Comparison of ENCODE assay signal across 13 cellular contexts in genomic region chr13:102091231-102091630, GRCh38.
DNase-seq lines count a peak whose midpoint lies in the region; FAIRE-seq and TF ChIP-seq lines count a peak whose summit lies in the region.
"Had no signal": no experiment of that assay in that cellular context is flagged by ENCODE, and none has a peak within 500 bp of the region (broad histone marks: within the 10 kb centered on the region; RNA-seq: fewer than 3 reads in every experiment).

No MANE protein-coding gene starts in this region.

- H3K27ac ChIP-seq in Karpas-422 (ENCODE audit: low read length): no peak overlapping the region
- no peak overlapping the region for H3K27ac ChIP-seq in stomach
- H3K27ac ChIP-seq: parathyroid adenoma, PC-9 had no signal

- in situ Hi-C loops in astrocyte of the cerebellum (cut with HindIII; ENCODE audit: low sequenced_read_pairs) (no loop called here), G401 (cut with HindIII; ENCODE audit: low sequenced_read_pairs) (no loop called here)

- no peaks in the 10 kb centered on the region for H4K20me1 ChIP-seq in Karpas-422 (ENCODE audit: insufficient read depth, low read depth, low read length)

- no peak for FAIRE-seq in D721Med (lab: Jason Lieb, UNC)

- H3K9me3 ChIP-seq in Karpas-422 (ENCODE audit: low read length) (no peaks in the 10 kb centered on the region), stomach (no peaks in the 10 kb centered on the region)

- no peak for TF ChIP-seq POLR2A in stomach (IDR thresholded peaks at IDR 0.05)

- H2AFZ ChIP-seq in Karpas-422 (ENCODE audit: low read length): no peak overlapping the region
- H2AFZ ChIP-seq: parathyroid adenoma, PC-9 had no signal

- H3K36me3 ChIP-seq in Karpas-422 (ENCODE audit: insufficient read depth, low read length) (no peaks in the 10 kb centered on the region), stomach (no peaks in the 10 kb centered on the region)

- H3K27me3 ChIP-seq in Karpas-422 (ENCODE audit: low read length) (no peaks in the 10 kb centered on the region), stomach (no peaks in the 10 kb centered on the region)

- H3K9me2 ChIP-seq in Karpas-422 (replicated peaks; ENCODE audit: insufficient read depth, low read length): no peaks in the 10 kb centered on the region

- intact Hi-C loops in stomach (cut with DNase I; ENCODE audit: low total_unique reads): no loop called here

- H3K4me3 ChIP-seq in Karpas-422 (ENCODE audit: low read length) (no peak overlapping the region), astrocyte of the cerebellum (ENCODE audit: low read depth, low read length) (no peak overlapping the region), stomach (no peak overlapping the region)
- H3K4me3 ChIP-seq: PC-9 had no signal

- DNase-seq in D721Med (ENCODE audit: insufficient read length, low spot score) (no peak), Karpas-422 (peak; percentile 54), astrocyte of the cerebellum (ENCODE audit: low read depth) (no peak), left kidney (ENCODE audit: low read depth, low spot score) (peak; percentile 8), NK-92 (lab: John Stamatoyannopoulos, UW; ENCODE audit: unreplicated experiment) (no peak), NCI-H1092 treated with DMSO at 0.1 percent for 48 hours (lab: John Stamatoyannopoulos, UW) (no peak), stomach (no peak), G401 (ENCODE audit: low spot score) (no peak)
- DNase-seq: activated naive CD4-positive, alpha-beta T cell treated with Interleukin-2 at 50 U/mL for 16 hours; DMS153; effector CD4-positive, alpha-beta T cell; PC-9 had no signal

- TF ChIP-seq CTCF in D721Med (IDR thresholded peaks at IDR 0.05; ENCODE audit: insufficient read depth, missing control alignments) (peak; percentile 22), astrocyte of the cerebellum (IDR thresholded peaks at IDR 0.05; ENCODE audit: low read depth, low read length, missing control alignments) (peak; percentile 34), stomach (IDR thresholded peaks at IDR 0.05) (peak in 1 of 7 experiments; percentile 9)

- no peak for TF ChIP-seq EP300 in stomach (IDR thresholded peaks at IDR 0.05)

- H3K4me2 ChIP-seq in Karpas-422 (ENCODE audit: low read depth, low read length, poor library complexity, severe bottlenecking): no peak overlapping the region
- H3K4me2 ChIP-seq: PC-9 had no signal

- H3K4me1 ChIP-seq in Karpas-422 (ENCODE audit: low read length) (no peaks in the 10 kb centered on the region), stomach (no peaks in the 10 kb centered on the region)
- H3K4me1 ChIP-seq: parathyroid adenoma had no signal

- no peak overlapping the region for H3K9ac ChIP-seq in Karpas-422 (ENCODE audit: low read length)
- H3K9ac ChIP-seq: parathyroid adenoma had no signal

- 36 to 58% (median 42%) methylated on average over 3 of the region's 3 CpGs for WGBS in stomach, 5 donors

- H3K79me2 ChIP-seq in Karpas-422 (ENCODE audit: low read length): no peaks in the 10 kb centered on the region
- H3K79me2 ChIP-seq: parathyroid adenoma had no signal

Comparison
In these comparisons a context has a peak if more than half of its experiments do, and no peak if none do; other contexts are left out.
1. DNase-seq: peak in Karpas-422 (single experiment) and left kidney (single experiment); none in D721Med (single experiment), astrocyte of the cerebellum (single experiment), NK-92 (single experiment), NCI-H1092 treated with DMSO at 0.1 percent for 48 hours (single experiment), stomach (single experiment) and G401 (single experiment).